ENCODE assay signal across 7 cellular contexts in the genomic region with DNA sequence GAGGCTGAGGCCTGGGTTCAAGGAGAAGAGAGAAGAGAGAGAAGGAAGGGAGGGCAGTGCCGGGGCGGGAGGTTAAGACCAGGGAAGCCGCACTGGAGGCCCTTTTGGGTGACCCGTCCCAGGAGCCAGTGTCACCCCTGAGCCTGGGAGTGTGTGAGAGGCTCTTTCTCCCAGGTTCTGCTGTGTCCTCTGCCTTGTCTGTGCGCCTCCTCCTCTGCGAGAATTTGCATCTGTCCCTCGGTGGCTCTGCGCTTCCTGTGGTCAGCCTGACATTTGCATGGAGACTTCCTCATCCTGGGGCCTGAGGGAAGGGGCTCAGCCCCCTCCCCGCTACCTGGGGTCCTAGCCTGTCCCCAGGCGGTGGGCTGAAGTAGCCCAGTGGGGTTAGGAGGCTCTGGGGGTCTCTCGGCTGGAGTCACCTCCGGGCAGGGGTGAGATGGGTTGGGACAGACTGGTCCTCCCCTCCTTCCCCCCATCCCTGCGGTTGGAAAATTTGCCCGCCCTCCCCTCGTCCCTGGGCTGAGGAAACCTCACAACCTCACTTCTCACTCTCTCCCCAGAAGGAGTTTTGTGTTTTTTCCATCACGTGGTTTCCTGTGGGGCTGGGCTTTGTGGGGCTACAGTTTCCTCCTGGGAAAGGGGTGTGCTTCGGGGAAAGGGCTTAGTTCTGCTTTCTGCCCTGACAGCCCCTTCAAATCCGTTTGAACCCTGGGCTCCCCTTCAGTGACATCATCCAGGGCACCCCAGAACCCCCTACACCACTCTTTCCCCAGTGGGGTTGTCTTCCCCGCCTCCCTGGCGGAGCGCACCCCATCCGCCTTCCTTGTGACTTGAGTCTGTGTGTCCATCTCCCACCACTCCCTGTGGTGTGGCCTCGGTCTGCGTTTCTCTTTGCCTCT. TPM values are rescaled to one million over a fixed set of nuclear protein-coding genes. Genes with fewer than 3 reads are reported as not detected.
DNase-seq lines count a peak whose midpoint lies in the region; ATAC-seq and TF ChIP-seq lines count a peak whose summit lies in the region.

No MANE protein-coding gene starts in this region.

- H3K27me3 Mint-ChIP-seq in WTC11 (ENCODE audit: low read depth): no peaks in the 10 kb centered on the region
- H3K27me3 Mint-ChIP-seq in natural killer cell treated with Interleukin-12 subunit alpha and Interleukin-12 subunit beta and Interleukin-15 and Interleukin-18, amount 100 ng/mL, for 72 hours: no peaks in the 10 kb centered on the region

- TF ChIP-seq CTCF in WTC11 (IDR thresholded peaks at IDR 0.05) (no peak), coronary artery (IDR thresholded peaks at IDR 0.05) (no peak), thyroid gland (IDR thresholded peaks at IDR 0.05) (no peak)

- H3K27me3 ChIP-seq in thyroid gland: no peaks in the 10 kb centered on the region

- no peak for TF ChIP-seq POLR2A in thyroid gland (IDR thresholded peaks at IDR 0.05)

- POLR2A ChIA-PET in WTC11 (lab: Charles Lee): interaction anchor here (1.2 kb wide), 1 partner anchor 10 kb away, joined by 3 read pairs; the partner anchor contains the start of genes C12orf57 and RNU7-1

- no peaks in the 10 kb centered on the region for H3K9me3 ChIP-seq in thyroid gland

- H3K9me3 Mint-ChIP-seq in WTC11: no peaks in the 10 kb centered on the region
- H3K9me3 Mint-ChIP-seq in natural killer cell treated with Interleukin-12 subunit alpha and Interleukin-12 subunit beta and Interleukin-15 and Interleukin-18, amount 100 ng/mL, for 72 hours: no peaks in the 10 kb centered on the region

- H3K36me3 ChIP-seq in thyroid gland: no peaks in the 10 kb centered on the region

- WGBS in thyroid gland, 2 donors: 53 to 79% methylated on average over 19 to 23 of the region's 24 CpGs

- ATAC-seq in GM19328 (IDR thresholded peaks at IDR 0.05; ENCODE audit: unreplicated experiment) (peak; percentile 37), HG03196 (IDR thresholded peaks at IDR 0.05; ENCODE audit: unreplicated experiment) (peak; percentile 34), WTC11 (no peak; the same call in 1 of the 2 replicates)
- peak; percentile 52 to 69 for ATAC-seq in natural killer cell treated with Interleukin-12 subunit alpha and Interleukin-12 subunit beta and Interleukin-15 and Interleukin-18, amount 100 ng/mL, for 72 hours

- peak overlapping the region in 1 of 2 donors; percentile 83 for H3K27ac ChIP-seq in coronary artery
- peak overlapping the region in 2 of 3 donors; percentile 41 to 56 for H3K27ac ChIP-seq in thyroid gland

- H3K36me3 Mint-ChIP-seq in WTC11: no peaks in the 10 kb centered on the region
- H3K36me3 Mint-ChIP-seq in natural killer cell treated with Interleukin-12 subunit alpha and Interleukin-12 subunit beta and Interleukin-15 and Interleukin-18, amount 100 ng/mL, for 72 hours: peaks cover 4% of the 10 kb centered on the region

- DNase-seq in WTC11 (ENCODE audit: low spot score): no peak
- peak; percentile 76 for DNase-seq in coronary artery (ENCODE audit: low spot score)
- DNase-seq in natural killer cell treated with Interleukin-12 subunit alpha and Interleukin-12 subunit beta and Interleukin-15 and Interleukin-18, amount 100 ng/mL, for 72 hours (ENCODE audit: low spot score): peak; percentile 88
- DNase-seq in thyroid gland: no peak
- no peak for DNase-seq in NCI-H345 treated with DMSO at 0.1 percent for 48 hours (lab: John Stamatoyannopoulos, UW; ENCODE audit: unreplicated experiment)

- H3K4me3 ChIP-seq in coronary artery (peak overlapping the region; percentile 66), thyroid gland (replicated peaks in 1 of 3) (no peak overlapping the region)

- peak overlapping the region; percentile 36 for H3K27ac Mint-ChIP-seq in WTC11
- H3K27ac Mint-ChIP-seq in natural killer cell treated with Interleukin-12 subunit alpha and Interleukin-12 subunit beta and Interleukin-15 and Interleukin-18, amount 100 ng/mL, for 72 hours: peak overlapping the region; percentile 95 to 97

- CTCF ChIA-PET in WTC11 (lab: Charles Lee): interaction anchor here (1.6 to 2.7 kb wide), 3 partner anchors 8 to 155 kb away, joined by 4 to 12 read pairs (median 10); no protein-coding TSS in a partner anchor

- H3K4me1 Mint-ChIP-seq in WTC11: peaks cover 23% of the 10 kb centered on the region
- peaks cover 78 to 85% of the 10 kb centered on the region in 2 donors for H3K4me1 Mint-ChIP-seq in natural killer cell treated with Interleukin-12 subunit alpha and Interleukin-12 subunit beta and Interleukin-15 and Interleukin-18, amount 100 ng/mL, for 72 hours (ENCODE audit: low read depth in 2 of 2)

- no peak overlapping the region for H3K4me3 Mint-ChIP-seq in WTC11
- H3K4me3 Mint-ChIP-seq in natural killer cell treated with Interleukin-12 subunit alpha and Interleukin-12 subunit beta and Interleukin-15 and Interleukin-18, amount 100 ng/mL, for 72 hours: peak overlapping the region; percentile 92

- intact Hi-C loops in thyroid gland (cut with DNase I): no loop called here

- H3K4me1 ChIP-seq in thyroid gland: peaks cover 0 to 7% of the 10 kb centered on the region in 2 donors

TF ChIP-seq in WTC11, 78 proteins besides CTCF, POLR2A, EP300 and RAD21 (continues in another document):
- TF ChIP-seq CDX4 (CRISPR knock-in tag; IDR thresholded peaks at IDR 0.05; ENCODE audit: borderline replicate concordance) (no peak), ZNF281 (CRISPR knock-in tag; IDR thresholded peaks at IDR 0.05) (no peak), OVOL2 (CRISPR knock-in tag; IDR thresholded peaks at IDR 0.05; ENCODE audit: borderline replicate concordance) (no peak), RELA (CRISPR knock-in tag; IDR thresholded peaks at IDR 0.05; ENCODE audit: borderline replicate concordance) (no peak)
- TF ChIP-seq, protein P1, sequence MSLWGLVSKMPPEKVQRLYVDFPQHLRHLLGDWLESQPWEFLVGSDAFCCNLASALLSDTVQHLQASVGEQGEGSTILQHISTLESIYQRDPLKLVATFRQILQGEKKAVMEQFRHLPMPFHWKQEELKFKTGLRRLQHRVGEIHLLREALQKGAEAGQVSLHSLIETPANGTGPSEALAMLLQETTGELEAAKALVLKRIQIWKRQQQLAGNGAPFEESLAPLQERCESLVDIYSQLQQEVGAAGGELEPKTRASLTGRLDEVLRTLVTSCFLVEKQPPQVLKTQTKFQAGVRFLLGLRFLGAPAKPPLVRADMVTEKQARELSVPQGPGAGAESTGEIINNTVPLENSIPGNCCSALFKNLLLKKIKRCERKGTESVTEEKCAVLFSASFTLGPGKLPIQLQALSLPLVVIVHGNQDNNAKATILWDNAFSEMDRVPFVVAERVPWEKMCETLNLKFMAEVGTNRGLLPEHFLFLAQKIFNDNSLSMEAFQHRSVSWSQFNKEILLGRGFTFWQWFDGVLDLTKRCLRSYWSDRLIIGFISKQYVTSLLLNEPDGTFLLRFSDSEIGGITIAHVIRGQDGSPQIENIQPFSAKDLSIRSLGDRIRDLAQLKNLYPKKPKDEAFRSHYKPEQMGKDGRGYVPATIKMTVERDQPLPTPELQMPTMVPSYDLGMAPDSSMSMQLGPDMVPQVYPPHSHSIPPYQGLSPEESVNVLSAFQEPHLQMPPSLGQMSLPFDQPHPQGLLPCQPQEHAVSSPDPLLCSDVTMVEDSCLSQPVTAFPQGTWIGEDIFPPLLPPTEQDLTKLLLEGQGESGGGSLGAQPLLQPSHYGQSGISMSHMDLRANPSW (CRISPR knock-in tag; conservative IDR thresholded peaks at IDR 0.05; ENCODE audit: low read depth): no peak

RNA-seq across cellular contexts. Expression of gene PTPN6, which starts 2.5 kb away (rescaled TPM):
- total RNA-seq in WTC11 (2021): 27.1 to 34.7 TPM (median 34.5 TPM) in 3 replicates
- total RNA-seq in natural killer cell treated with Interleukin-12 subunit alpha and Interleukin-12 subunit beta and Interleukin-15 and Interleukin-18, amount 100 ng/mL, for 72 hours: 100 to 1,000 TPM in 1 of 2 donors, 10 to 100 TPM in 1; 71.6 to 131 TPM
- total RNA-seq in thyroid gland: 10 to 100 TPM; 21.7 to 32.3 (median 31.4) TPM

RNA-seq across cellular contexts. Expression of gene C12orf57, which starts 9.8 kb away (rescaled TPM):
- total RNA-seq in WTC11 (2021) (158 to 181 TPM (median 172 TPM) in 3 replicates), thyroid gland (100 to 1,000 TPM; 344 to 666 (median 383) TPM)
- 100 to 1,000 TPM in 1 of 2 donors, 10 to 100 TPM in 1; 89.7 to 106 TPM for total RNA-seq in natural killer cell treated with Interleukin-12 subunit alpha and Interleukin-12 subunit beta and Interleukin-15 and Interleukin-18, amount 100 ng/mL, for 72 hours

RNA-seq across cellular contexts. Expression of gene RNU7-1, which starts 10.1 kb away (rescaled TPM):
- total RNA-seq in WTC11 (2021) (not detected in 3 replicates), thyroid gland (not detected)
- not detected for total RNA-seq in natural killer cell treated with Interleukin-12 subunit alpha and Interleukin-12 subunit beta and Interleukin-15 and Interleukin-18, amount 100 ng/mL, for 72 hours

RNA-seq across cellular contexts. Expression of gene PHB2, which starts 16.8 kb away (rescaled TPM):
- total RNA-seq in WTC11 (2021) (350 to 397 TPM (median 352 TPM) in 3 replicates), thyroid gland (100 to 1,000 TPM; 153 to 284 (median 220) TPM)
- total RNA-seq in natural killer cell treated with Interleukin-12 subunit alpha and Interleukin-12 subunit beta and Interleukin-15 and Interleukin-18, amount 100 ng/mL, for 72 hours: 100 to 1,000 TPM; 227 to 350 TPM

RNA-seq across cellular contexts. Expression of gene EMG1, which starts 17.0 kb away (rescaled TPM):
- total RNA-seq in WTC11 (2021) (59.3 to 78.6 TPM (median 59.8 TPM) in 3 replicates), thyroid gland (10 to 100 TPM; 19.9 to 53.1 (median 45.6) TPM)
- total RNA-seq in natural killer cell treated with Interleukin-12 subunit alpha and Interleukin-12 subunit beta and Interleukin-15 and Interleukin-18, amount 100 ng/mL, for 72 hours: 100 to 1,000 TPM in 1 of 2 donors, 10 to 100 TPM in 1; 74.9 to 141 TPM

Comparison
In these comparisons a context has a peak if more than half of its experiments do, and no peak if none do; other contexts are left out.
1. DNase-seq: peak in coronary artery (single experiment) and natural killer cell treated with Interleukin-12 subunit alpha and Interleukin-12 subunit beta and Interleukin-15 and Interleukin-18, amount 100 ng/mL, for 72 hours (single experiment); none in WTC11 (single experiment), thyroid gland (0 of 2) and NCI-H345 treated with DMSO at 0.1 percent for 48 hours (single experiment).